Comparison of ENCODE assay signal across 1 cellular context in the genomic region with DNA sequence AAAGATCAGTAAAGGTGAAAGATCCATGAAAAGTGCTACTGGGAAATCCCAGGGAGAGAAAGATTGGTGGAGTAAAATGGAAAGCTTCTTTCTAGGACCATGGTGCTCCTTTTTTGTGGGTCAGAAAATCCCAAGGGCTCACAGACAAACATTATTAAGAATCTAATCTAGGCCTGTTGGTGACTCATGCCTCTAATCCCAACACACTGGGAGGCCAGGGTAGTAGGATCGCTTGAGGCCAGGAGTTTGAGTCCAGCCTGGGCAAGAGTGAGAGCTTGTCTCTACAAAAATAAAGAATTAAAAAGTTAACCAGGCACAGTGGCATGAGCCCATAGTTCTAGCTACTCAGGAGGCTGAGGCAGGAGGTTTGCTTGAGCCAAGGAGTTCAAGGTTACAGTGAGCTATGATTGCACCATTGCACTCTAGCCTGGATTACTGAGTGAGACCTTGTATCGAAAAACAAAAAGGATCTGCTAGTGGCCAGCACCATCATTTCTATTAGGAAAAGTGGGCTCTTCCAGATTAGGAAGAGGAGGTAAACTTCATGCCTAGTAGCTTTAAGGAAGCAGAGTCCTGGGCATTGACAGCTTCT.
TF ChIP-seq lines count a peak whose summit lies in the region.

No MANE protein-coding gene starts in this region.

TF ChIP-seq in HepG2, 621 proteins besides CTCF, POLR2A, EP300 and RAD21:
- TF ChIP-seq CEBPG (CRISPR knock-in tag; IDR thresholded peaks at IDR 0.05) (0 out of 2 replicates have a peak, but pooled peaks have one; percentile 31), RARA (CRISPR knock-in tag; IDR thresholded peaks at IDR 0.05) (0 out of 2 replicates have a peak, but pooled peaks have one; percentile 22), RBM22 (optimal IDR thresholded peaks at IDR 0.05; ENCODE audit: low read length) (no peak)
- TF ChIP-seq, protein P1, sequence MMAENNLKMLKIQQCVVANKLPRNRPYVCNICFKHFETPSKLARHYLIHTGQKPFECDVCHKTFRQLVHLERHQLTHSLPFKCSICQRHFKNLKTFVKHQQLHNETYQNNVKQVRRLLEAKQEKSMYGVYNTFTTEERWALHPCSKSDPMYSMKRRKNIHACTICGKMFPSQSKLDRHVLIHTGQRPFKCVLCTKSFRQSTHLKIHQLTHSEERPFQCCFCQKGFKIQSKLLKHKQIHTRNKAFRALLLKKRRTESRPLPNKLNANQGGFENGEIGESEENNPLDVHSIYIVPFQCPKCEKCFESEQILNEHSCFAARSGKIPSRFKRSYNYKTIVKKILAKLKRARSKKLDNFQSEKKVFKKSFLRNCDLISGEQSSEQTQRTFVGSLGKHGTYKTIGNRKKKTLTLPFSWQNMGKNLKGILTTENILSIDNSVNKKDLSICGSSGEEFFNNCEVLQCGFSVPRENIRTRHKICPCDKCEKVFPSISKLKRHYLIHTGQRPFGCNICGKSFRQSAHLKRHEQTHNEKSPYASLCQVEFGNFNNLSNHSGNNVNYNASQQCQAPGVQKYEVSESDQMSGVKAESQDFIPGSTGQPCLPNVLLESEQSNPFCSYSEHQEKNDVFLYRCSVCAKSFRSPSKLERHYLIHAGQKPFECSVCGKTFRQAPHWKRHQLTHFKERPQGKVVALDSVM (CRISPR knock-in tag; IDR thresholded peaks at IDR 0.05), result peak; percentile 93
